8 cellular contexts compared by ENCODE assay signal in genomic region chr12:98504368-98504617, GRCh38. TPM values are rescaled to one million over a fixed set of nuclear protein-coding genes. Genes with fewer than 3 reads are reported as not detected.
DNase-seq lines count a peak whose midpoint lies in the region; ATAC-seq and TF ChIP-seq lines count a peak whose summit lies in the region.

No MANE protein-coding gene starts in this region.

- no peak for TF ChIP-seq POLR2A in ovary (IDR thresholded peaks at IDR 0.05)

- ATAC-seq in HG03460 (IDR thresholded peaks at IDR 0.05; ENCODE audit: unreplicated experiment) (no peak), omental fat pad (ENCODE audit: low FRiP score) (no peak)

- H3K4me1 ChIP-seq in left ventricle myocardium inferior, result peaks cover 9% of the 10 kb centered on the region
- H3K4me1 ChIP-seq in ovary (ENCODE audit: insufficient read depth), result peaks cover 2% of the 10 kb centered on the region

- H3K4me3 ChIP-seq in left ventricle myocardium inferior, result peak overlapping the region; percentile 72
- peak overlapping the region; percentile 48 to 93 (median 80) for H3K4me3 ChIP-seq in dorsolateral prefrontal cortex
- peak overlapping the region; percentile 49 for H3K4me3 ChIP-seq in ovary

- 8 to 15% (median 13%) methylated on average over 3 of the region's 3 CpGs for WGBS in ovary, 3 donors

- no peaks in the 10 kb centered on the region for H3K27me3 ChIP-seq in left ventricle myocardium inferior (ENCODE audit: low read depth)
- H3K27me3 ChIP-seq in dorsolateral prefrontal cortex, result no peaks in the 10 kb centered on the region
- H3K27me3 ChIP-seq in ovary, result no peaks in the 10 kb centered on the region

- no peaks in the 10 kb centered on the region for H3K36me3 ChIP-seq in left ventricle myocardium inferior
- no peaks in the 10 kb centered on the region for H3K36me3 ChIP-seq in KOPT-K1 (ENCODE audit: insufficient read depth, low read length)
- no peaks in the 10 kb centered on the region for H3K36me3 ChIP-seq in ovary

- intact Hi-C loops in left ventricle myocardium inferior (cut with micrococcal nuclease), result no loop called here
- intact Hi-C loops in cardiac septum (cut with DNase I), result no loop called here
- intact Hi-C loops in dorsolateral prefrontal cortex (cut with DNase I), result loop anchor here (1.0 to 10.0 kb wide), 3 partner anchors 11 to 481 kb away; partner anchors contain the start of genes APAF1 (in 1 of the 2) and TMPO (in 1 of the 2)
- intact Hi-C loops in ovary (cut with DNase I), result no loop called here

- TF ChIP-seq CTCF in left ventricle myocardium inferior (IDR thresholded peaks at IDR 0.05; ENCODE audit: borderline replicate concordance) (no peak), dorsolateral prefrontal cortex (IDR thresholded peaks at IDR 0.05 in 54 of 56, conservative IDR thresholded peaks at IDR 0.05 in 2 of 56; ENCODE audit: low read depth in 1 of 56, partially characterized antibody in 56 of 56) (peak in 1 of 56 donors; percentile 7), ovary (IDR thresholded peaks at IDR 0.05) (no peak), omental fat pad (IDR thresholded peaks at IDR 0.05) (no peak)

- H3K27ac ChIP-seq in left ventricle myocardium inferior (replicated peaks) (peak overlapping the region; percentile 99), KOPT-K1 (ENCODE audit: low read depth, low read length, poor library complexity, severe bottlenecking) (peak overlapping the region; percentile 93), dorsolateral prefrontal cortex (peak overlapping the region in 58 of 59 donors; percentile 95 to 100 (median 99)), ovary (peak overlapping the region; percentile 87 to 94)

- DNase-seq in left ventricle myocardium inferior (no peak), cardiac septum (ENCODE audit: low spot score) (no peak), dorsolateral prefrontal cortex (no peak), ovary (no peak), NCI-H2227 (lab: John Stamatoyannopoulos, UW; ENCODE audit: unreplicated experiment) (no peak), omental fat pad (ENCODE audit: low spot score) (no peak)

- no peaks in the 10 kb centered on the region for H3K9me3 ChIP-seq in left ventricle myocardium inferior (replicated peaks)
- no peaks in the 10 kb centered on the region for H3K9me3 ChIP-seq in KOPT-K1 (ENCODE audit: insufficient read depth, low read length, poor library complexity, severe bottlenecking)
- H3K9me3 ChIP-seq in ovary, result no peaks in the 10 kb centered on the region

- TF ChIP-seq EP300 in ovary (IDR thresholded peaks at IDR 0.05), result no peak

RNA-seq across cellular contexts. Expression of gene TMPO, which starts 11.1 kb away (rescaled TPM):
- total RNA-seq in left ventricle myocardium inferior (16.9 TPM), cardiac septum (11.8 TPM), dorsolateral prefrontal cortex (10 to 100 TPM; 31.3 to 59.7 (median 44.0) TPM), ovary (100 to 1,000 TPM in 5 of 7 donors, 10 to 100 TPM in 2; 82.0 to 144 (median 117) TPM), omental fat pad (10 to 100 TPM; 30.4 to 95.2 (median 33.5) TPM)
- polyA plus RNA-seq in ovary, result 10 to 100 TPM; 48.4 to 63.6 TPM

Comparison
In these comparisons a context has a peak if more than half of its experiments do, and no peak if none do; other contexts are left out.
1. intact Hi-C loops: an anchor here in dorsolateral prefrontal cortex (1.0 to 10.0 kb wide); none called in left ventricle myocardium inferior, cardiac septum and ovary.